1 cellular context compared by ENCODE assay signal in genomic region chr10:77456414-77456813, GRCh38.
TF ChIP-seq lines count a peak whose summit lies in the region.

No MANE protein-coding gene starts in this region.

TF ChIP-seq in H1, 55 proteins besides CTCF, POLR2A, EP300 and RAD21 (continued from another document):
- TF ChIP-seq USF2 (IDR thresholded peaks at IDR 0.05; ENCODE audit: low read length) (no peak), ASH2L (IDR thresholded peaks at IDR 0.05; ENCODE audit: low read length) (no peak)
